ENCODE assay signal across 8 cellular contexts in the genomic region with DNA sequence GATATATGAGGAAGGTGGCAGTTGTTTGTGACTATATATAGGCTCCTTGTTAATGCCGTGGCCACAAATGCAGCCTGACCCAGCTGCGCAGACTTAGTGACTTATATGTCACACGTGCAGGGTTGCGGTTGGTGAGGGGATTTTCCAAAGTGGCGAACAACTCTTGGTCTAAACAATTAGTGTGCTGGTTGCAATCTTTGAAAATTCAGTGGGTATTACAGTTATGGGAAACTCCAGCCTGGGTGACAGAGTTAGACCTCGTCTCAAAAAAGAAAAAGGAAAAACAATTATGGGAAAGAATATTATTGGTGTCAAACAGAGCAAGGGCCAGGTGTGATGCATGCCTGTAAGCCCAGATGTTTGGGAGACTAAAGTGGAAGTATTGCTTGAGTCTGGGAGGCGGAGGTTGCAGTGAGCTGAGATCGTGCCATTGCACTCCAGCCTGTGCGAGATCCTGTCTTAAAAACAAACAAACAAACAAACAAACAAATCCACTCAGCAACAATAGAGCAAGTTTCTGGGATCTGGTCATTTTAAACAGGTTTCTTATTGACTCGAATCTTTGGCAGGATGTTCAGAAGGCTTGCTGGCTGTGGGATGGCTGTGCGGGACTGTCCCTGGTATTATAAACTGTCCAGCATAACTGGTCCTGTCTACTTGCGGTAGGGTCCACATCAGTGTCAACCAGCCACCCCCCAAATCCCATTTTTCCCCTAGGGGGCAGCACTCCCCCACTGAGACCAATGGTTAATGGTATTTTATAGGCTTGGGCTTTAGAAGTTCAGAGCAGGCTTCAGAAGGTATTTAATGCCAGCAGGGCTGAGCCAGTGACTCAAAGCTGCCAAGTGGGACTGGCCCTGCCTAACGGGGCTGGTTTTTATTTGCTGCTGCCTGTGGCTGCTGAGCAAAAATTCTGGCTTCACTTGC. TPM values are rescaled to one million over a fixed set of nuclear protein-coding genes. Genes with fewer than 3 reads are reported as not detected.
DNase-seq lines count a peak whose midpoint lies in the region; ATAC-seq and TF ChIP-seq lines count a peak whose summit lies in the region.

No MANE protein-coding gene starts in this region.

- no peak overlapping the region for H3K4me3 ChIP-seq in BE2C (ENCODE audit: low read depth, low read length)
- H3K4me3 ChIP-seq in coronary artery, result no peak overlapping the region

- TF ChIP-seq CTCF in BE2C (IDR thresholded peaks at IDR 0.05; ENCODE audit: low read depth, low read length) (peak; percentile 86), coronary artery (IDR thresholded peaks at IDR 0.05) (peak; percentile 40)

- H3K27me3 ChIP-seq in BE2C, result no peaks in the 10 kb centered on the region; the same call in 1 of the 2 replicates

- ATAC-seq in GM18861 (IDR thresholded peaks at IDR 0.05; ENCODE audit: unreplicated experiment) (peak; percentile 62), HG03095 (IDR thresholded peaks at IDR 0.05; ENCODE audit: unreplicated experiment) (peak; percentile 78)

- DNase-seq in BE2C (peak; percentile 84), NCI-H446 (lab: John Stamatoyannopoulos, UW) (peak; percentile 59 to 82), coronary artery (ENCODE audit: low spot score) (no peak), lung microvascular endothelial cell (ENCODE audit: low read depth in 2 of 2) (peak; percentile 59 to 78)
- DNase-seq in activated CD4-positive, alpha-beta T cell treated with anti-CD3 and anti-CD28 coated beads for 48 hours, result peak; percentile 73
- DNase-seq in stimulated activated CD8-positive, alpha-beta memory T cell treated with anti-CD3 and anti-CD28 coated beads, Interleukin-4, amount 100 ng/mL, for 1 hour (ENCODE audit: low read depth in 2 of 2, low spot score in 1 of 2), result peak; percentile 46 to 50

- H3K36me3 ChIP-seq in BE2C, result no peaks in the 10 kb centered on the region

- no peak overlapping the region for H3K27ac ChIP-seq in coronary artery

- no peaks in the 10 kb centered on the region for H3K4me1 ChIP-seq in BE2C

- H3K9me3 ChIP-seq in BE2C, result no peaks in the 10 kb centered on the region

RNA-seq across cellular contexts. Expression of gene RELB, which starts 15.4 kb away (rescaled TPM):
- 4.6 TPM for polyA plus RNA-seq in BE2C (2012; ENCODE audit: insufficient read depth, insufficient read length, low read depth)
- 8.1 and 11.1 TPM in 2 replicates for total RNA-seq in lung microvascular endothelial cell

RNA-seq across cellular contexts. Expression of gene CLASRP, which starts 22.2 kb away (rescaled TPM):
- 134 TPM for polyA plus RNA-seq in BE2C (2012; ENCODE audit: insufficient read depth, insufficient read length, low read depth)
- 5.9 and 9.1 TPM in 2 replicates for total RNA-seq in lung microvascular endothelial cell

RNA-seq across cellular contexts. Expression of gene ZNF296, which starts 59.6 kb away (rescaled TPM):
- 4.9 TPM for polyA plus RNA-seq in BE2C (2012; ENCODE audit: insufficient read depth, insufficient read length, low read depth)
- total RNA-seq in lung microvascular endothelial cell, result under 0.01 TPM in 2 replicates
